Comparison of ENCODE assay signal across 24 cellular contexts in the genomic region with DNA sequence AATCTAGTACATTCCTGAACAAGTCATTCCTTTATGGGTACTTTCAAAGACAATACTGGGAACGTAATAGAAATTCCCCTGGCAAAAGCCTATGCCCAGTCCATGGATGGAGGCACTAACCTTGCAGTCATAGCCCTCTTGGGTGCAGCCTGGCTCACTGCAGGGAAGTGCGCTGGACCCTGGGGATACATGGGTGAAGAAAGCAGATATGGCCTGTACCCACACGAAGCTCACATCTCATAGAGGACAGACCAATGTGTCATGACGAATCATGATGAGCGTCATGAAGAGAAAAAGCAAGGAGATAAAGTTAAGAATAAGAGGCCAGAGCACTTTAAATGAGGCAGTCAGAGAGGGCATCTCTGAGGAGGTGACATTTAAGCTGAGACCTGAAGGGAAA. TPM values are rescaled to one million over a fixed set of nuclear protein-coding genes. Genes with fewer than 3 reads are reported as not detected.
DNase-seq lines count a peak whose midpoint lies in the region; ATAC-seq, FAIRE-seq and TF ChIP-seq lines count a peak whose summit lies in the region.
"Had no signal": no experiment of that assay in that cellular context is flagged by ENCODE, and none has a peak within 500 bp of the region (broad histone marks: within the 10 kb centered on the region; RNA-seq: fewer than 3 reads in every experiment).

No MANE protein-coding gene starts in this region.

- H3K4me1 Mint-ChIP-seq in naive thymus-derived CD4-positive, alpha-beta T cell: no peaks in the 10 kb centered on the region
- H3K4me1 Mint-ChIP-seq: CD4-positive, CD25-positive, alpha-beta regulatory T cell; CD8-positive, alpha-beta memory T cell had no signal

- H3K9me3 Mint-ChIP-seq in naive thymus-derived CD4-positive, alpha-beta T cell: no peaks in the 10 kb centered on the region
- H3K9me3 Mint-ChIP-seq: CD8-positive, alpha-beta memory T cell had no signal

- POLR2A ChIA-PET in naive thymus-derived CD4-positive, alpha-beta T cell (lab: Charles Lee): no interaction called here

- no peaks in the 10 kb centered on the region for H3K79me2 ChIP-seq in ACC112 (ENCODE audit: control insufficient read depth, insufficient read depth, low read length, unreplicated experiment)
- H3K79me2 ChIP-seq in GM23248 (ENCODE audit: insufficient read depth): no peaks in the 10 kb centered on the region
- H3K79me2 ChIP-seq in keratinocyte (ENCODE audit: control insufficient read depth, insufficient read depth, low read length): no peaks in the 10 kb centered on the region

- no peaks in the 10 kb centered on the region for H4K20me1 ChIP-seq in GM23248 (ENCODE audit: insufficient read depth)
- H4K20me1 ChIP-seq in keratinocyte (ENCODE audit: control insufficient read depth, extremely low read depth, insufficient read depth, low read length): no peaks in the 10 kb centered on the region

- peaks cover 0 to 3% (median 0%) of the 10 kb centered on the region in 5 donors for H3K36me3 Mint-ChIP-seq in naive thymus-derived CD4-positive, alpha-beta T cell
- H3K36me3 Mint-ChIP-seq: CD4-positive, CD25-positive, alpha-beta regulatory T cell; CD8-positive, alpha-beta memory T cell had no signal

- H3K36me3 ChIP-seq in ACC112 (ENCODE audit: insufficient read depth, low read length) (no peaks in the 10 kb centered on the region), GM23248 (ENCODE audit: low read depth) (no peaks in the 10 kb centered on the region), keratinocyte (ENCODE audit: control insufficient read depth in 2 of 2, extremely low read depth in 1 of 2, insufficient read depth in 2 of 2, low read length in 2 of 2) (no peaks in the 10 kb centered on the region)
- H3K36me3 ChIP-seq in naive thymus-derived CD4-positive, alpha-beta T cell (ENCODE audit: control insufficient read depth in 2 of 3, insufficient read depth in 3 of 3, low read length in 3 of 3): no peaks in the 10 kb centered on the region
- H3K36me3 ChIP-seq: BE2C, HAP-1 had no signal

- DNase-seq in GM23248 (peak; percentile 42), epithelial cell of esophagus (ENCODE audit: low read depth) (peak; percentile 56), keratinocyte (ENCODE audit: low read depth, low spot score) (peak; percentile 4), left ventricle myocardium superior (no peak), DMS79 treated with DMSO at 0.1 percent for 48 hours (lab: John Stamatoyannopoulos, UW) (no peak), hypothalamus (lab: John Stamatoyannopoulos, UW) (no peak)
- no peak for DNase-seq in naive thymus-derived CD4-positive, alpha-beta T cell
- DNase-seq: ACHN; BE2C; C1 segment of cervical spinal cord; CD4-positive, CD25-positive, alpha-beta regulatory T cell; CD8-positive, alpha-beta memory T cell; COR-L47; DMS 273 treated with DMSO at 0.1 percent for 48 hours; DMS53; GDM1; IMR-90 had no signal

- H3K4me2 ChIP-seq in GM23248 (ENCODE audit: unreplicated experiment) (no peak overlapping the region), keratinocyte (ENCODE audit: control insufficient read depth, extremely low read depth, insufficient read depth, low read depth, low read length) (no peak overlapping the region)

- no peak overlapping the region for H3K4me3 Mint-ChIP-seq in naive thymus-derived CD4-positive, alpha-beta T cell
- H3K4me3 Mint-ChIP-seq: CD8-positive, alpha-beta memory T cell had no signal

- no peak overlapping the region for H2AFZ ChIP-seq in ACC112 (ENCODE audit: low read length, unreplicated experiment)
- no peak overlapping the region for H2AFZ ChIP-seq in GM23248
- H2AFZ ChIP-seq in keratinocyte (ENCODE audit: control insufficient read depth, low read length): no peak overlapping the region

- dilution Hi-C loops in keratinocyte (cut with MboI; ENCODE audit: extremely low pct_ligation_motif_present, low sequenced_read_pairs): no loop called here

- CTCF ChIA-PET in naive thymus-derived CD4-positive, alpha-beta T cell (lab: Charles Lee): interaction anchor here (1.0 kb wide), 2 partner anchors 77 to 136 kb away, joined by 3 read pairs; no protein-coding TSS in a partner anchor

- H3K9me3 ChIP-seq in GM23248 (ENCODE audit: low read depth): no peaks in the 10 kb centered on the region
- no peaks in the 10 kb centered on the region for H3K9me3 ChIP-seq in keratinocyte (ENCODE audit: control insufficient read depth, low read depth, low read length)
- no peaks in the 10 kb centered on the region for H3K9me3 ChIP-seq in naive thymus-derived CD4-positive, alpha-beta T cell (ENCODE audit: control insufficient read depth in 2 of 3, low read length in 3 of 3)
- H3K9me3 ChIP-seq: BE2C, HAP-1 had no signal

- peak overlapping the region; percentile 63 for H3K27ac ChIP-seq in ACC112 (ENCODE audit: low read depth, low read length)
- no peak overlapping the region for H3K27ac ChIP-seq in GM23248
- H3K27ac ChIP-seq in keratinocyte (ENCODE audit: control insufficient read depth, insufficient read depth, low read length): no peak overlapping the region
- no peak overlapping the region for H3K27ac ChIP-seq in naive thymus-derived CD4-positive, alpha-beta T cell (ENCODE audit: low read depth, low read length)

- H3K4me1 ChIP-seq in ACC112 (ENCODE audit: control insufficient read depth, insufficient read depth, low read length, unreplicated experiment) (peaks cover 32% of the 10 kb centered on the region), GM23248 (ENCODE audit: insufficient read depth) (peaks cover 8% of the 10 kb centered on the region), keratinocyte (ENCODE audit: control insufficient read depth, extremely low read depth, insufficient read depth, low read length) (peaks cover 14% of the 10 kb centered on the region)
- no peaks in the 10 kb centered on the region for H3K4me1 ChIP-seq in naive thymus-derived CD4-positive, alpha-beta T cell (ENCODE audit: control insufficient read depth in 2 of 2, insufficient read depth in 2 of 2, low read length in 2 of 2)
- H3K4me1 ChIP-seq: BE2C, HAP-1 had no signal

- H3F3A ChIP-seq in GM23248 (ENCODE audit: insufficient read depth): peaks cover 21% of the 10 kb centered on the region

- no peak for ATAC-seq in naive thymus-derived CD4-positive, alpha-beta T cell
- ATAC-seq in left ventricle myocardium superior: no peak
- ATAC-seq: K562 had no signal

- no peak overlapping the region for H3K27ac Mint-ChIP-seq in naive thymus-derived CD4-positive, alpha-beta T cell
- H3K27ac Mint-ChIP-seq: CD4-positive, CD25-positive, alpha-beta regulatory T cell; CD8-positive, alpha-beta memory T cell had no signal

- H3K27me3 Mint-ChIP-seq in naive thymus-derived CD4-positive, alpha-beta T cell: peaks cover 0 to 7% (median 0%) of the 10 kb centered on the region in 5 donors

- H3K9ac ChIP-seq in GM23248 (no peak overlapping the region), keratinocyte (ENCODE audit: control insufficient read depth, extremely low read depth, insufficient read depth, low read length) (no peak overlapping the region)

- in situ Hi-C loops in GM23248 (cut with MboI): no loop called here

- no peaks in the 10 kb centered on the region for H3K9me1 ChIP-seq in keratinocyte (ENCODE audit: control insufficient read depth, extremely low read depth, insufficient read depth, low read length)

- H3K4me3 ChIP-seq in ACC112 (ENCODE audit: low read depth, low read length) (no peak overlapping the region), GM23248 (no peak overlapping the region), epithelial cell of esophagus (ENCODE audit: low read length) (no peak overlapping the region), keratinocyte (ENCODE audit: control insufficient read depth in 2 of 3, extremely low read depth in 1 of 3, insufficient read depth in 2 of 3, low read depth in 1 of 3, low read length in 3 of 3) (no peak overlapping the region)
- H3K4me3 ChIP-seq in naive thymus-derived CD4-positive, alpha-beta T cell (ENCODE audit: low read length): no peak overlapping the region
- H3K4me3 ChIP-seq: HAP-1, K562 had no signal

- 65 to 70% methylated on average over 5 of the region's 5 CpGs for WGBS in GM23248 (ENCODE audit: low coverage in 1 of 2, low lambda C conversion rate in 2 of 2, missing lambda C conversion rate in 2 of 2), 2 experiments

- no peak for FAIRE-seq in keratinocyte (lab: Jason Lieb, UNC)
- FAIRE-seq: GM19239, HTR-8/SVneo, K562 had no signal

- no peaks in the 10 kb centered on the region for H3K9me2 ChIP-seq in GM23248 (ENCODE audit: insufficient read depth)

- intact Hi-C loops in naive thymus-derived CD4-positive, alpha-beta T cell (cut with micrococcal nuclease): no loop called here
- intact Hi-C loops in left ventricle myocardium superior (cut with micrococcal nuclease): no loop called here

- no peak for TF ChIP-seq CTCF in epithelial cell of esophagus (IDR thresholded peaks at IDR 0.05; ENCODE audit: insufficient read depth, low read depth, low read length, missing control alignments)
- no peak for TF ChIP-seq CTCF in keratinocyte (optimal IDR thresholded peaks at IDR 0.05 in 1 of 3, IDR thresholded peaks at IDR 0.05 in 1 of 3, conservative IDR thresholded peaks at IDR 0.05 in 1 of 3; ENCODE audit: extremely low read depth in 1 of 3, insufficient read depth in 2 of 3, low read length in 3 of 3)

- H3K27me3 ChIP-seq in ACC112 (ENCODE audit: insufficient read depth, low read length): peaks cover 21% of the 10 kb centered on the region
- H3K27me3 ChIP-seq in GM23248 (replicated peaks; ENCODE audit: insufficient read depth): peaks cover 22% of the 10 kb centered on the region
- H3K27me3 ChIP-seq in keratinocyte (ENCODE audit: control insufficient read depth, extremely low read depth, insufficient read depth, low read length): peaks cover 9% of the 10 kb centered on the region
- H3K27me3 ChIP-seq in naive thymus-derived CD4-positive, alpha-beta T cell (ENCODE audit: control insufficient read depth in 2 of 2, insufficient read depth in 2 of 2, low read length in 2 of 2): no peaks in the 10 kb centered on the region
- H3K27me3 ChIP-seq: BE2C had no signal

RNA-seq across cellular contexts. Expression of a gene that starts 11.8 kb away (rescaled TPM):
- total RNA-seq in GM23248 (2014; rRNA removed; shearing (Covaris generic)): not detected in 2 replicates
- polyA plus RNA-seq in GM23248 (2016; fragmentation: Nextera tagmentation; extraction: Ambion mirVana): not detected in 2 replicates
- polyA plus RNA-seq in keratinocyte: not detected in 3 replicates
- not detected for polyA plus RNA-seq in keratinocyte (2011; ENCODE audit: low read depth)
- not detected in 2 replicates for polyA plus RNA-seq in keratinocyte (2011; cell fraction: cytosol; rRNA removed)
- polyA plus RNA-seq in keratinocyte (2011; cell fraction: nucleus; rRNA removed): not detected in 2 replicates
- polyA plus RNA-seq in keratinocyte (2012; ENCODE audit: low replicate concordance): not detected in 2 replicates
- polyA minus RNA-seq in keratinocyte: not detected in 3 replicates
- not detected for polyA minus RNA-seq in keratinocyte (2011; cell fraction: cytosol; rRNA and poly(A)+ RNA removed)
- not detected in 2 replicates for polyA minus RNA-seq in keratinocyte (2011; cell fraction: nucleus; rRNA and poly(A)+ RNA removed)
- total RNA-seq in naive thymus-derived CD4-positive, alpha-beta T cell: not detected
- not detected for polyA plus RNA-seq in naive thymus-derived CD4-positive, alpha-beta T cell
- total RNA-seq in left ventricle myocardium superior: not detected
- total RNA-seq: A172; CD4-positive, CD25-positive, alpha-beta regulatory T cell; CD8-positive, alpha-beta memory T cell; H4; IMR-90; K562 had no signal
- polyA plus RNA-seq: CD4-positive, CD25-positive, alpha-beta regulatory T cell; CD8-positive, alpha-beta memory T cell; IMR-90; K562 had no signal

Comparison
In these comparisons a context has a peak if more than half of its experiments do, and no peak if none do; other contexts are left out.
1. DNase-seq: peak in GM23248 (single experiment), epithelial cell of esophagus (single experiment) and keratinocyte (single experiment); none in naive thymus-derived CD4-positive, alpha-beta T cell (0 of 9), left ventricle myocardium superior (single experiment), DMS79 treated with DMSO at 0.1 percent for 48 hours (single experiment) and hypothalamus (0 of 51).